Comparison of ENCODE assay signal across 26 cellular contexts in the genomic region with DNA sequence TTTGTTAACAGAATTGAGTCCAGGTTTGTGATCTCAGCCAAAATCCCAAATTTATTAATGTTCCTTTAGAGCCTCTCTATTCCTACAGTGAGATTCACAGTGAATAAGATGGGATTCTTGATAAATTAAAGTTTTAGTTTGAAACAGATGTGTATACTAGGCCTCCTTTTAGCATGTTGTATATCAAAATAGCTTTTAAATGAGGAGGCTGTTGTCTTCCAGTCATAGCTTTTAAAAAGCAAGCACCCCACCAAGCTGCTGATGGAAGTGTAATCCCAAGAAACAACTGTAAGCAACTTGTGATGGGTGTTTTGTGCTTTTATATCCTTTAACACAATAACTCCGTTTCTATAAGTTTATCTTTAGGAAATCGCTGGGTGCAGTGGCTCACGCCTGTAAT. TPM values are rescaled to one million over a fixed set of nuclear protein-coding genes. Genes with fewer than 3 reads are reported as not detected.
DNase-seq lines count a peak whose midpoint lies in the region; ATAC-seq and TF ChIP-seq lines count a peak whose summit lies in the region.
"Had no signal": no experiment of that assay in that cellular context is flagged by ENCODE, and none has a peak within 500 bp of the region (broad histone marks: within the 10 kb centered on the region; RNA-seq: fewer than 3 reads in every experiment).

No MANE protein-coding gene starts in this region.

- H3K9me3 ChIP-seq in fibroblast of lung (ENCODE audit: control insufficient read depth, insufficient read depth, low read depth, low read length) (no peaks in the 10 kb centered on the region), skeletal muscle satellite cell (replicated peaks; ENCODE audit: low read length) (no peaks in the 10 kb centered on the region)
- H3K9me3 ChIP-seq: Caco-2, HAP-1, Peyer's patch, SJSA1 had no signal

- peak overlapping the region; percentile 47 for H3K4me2 ChIP-seq in fibroblast of lung (ENCODE audit: extremely low read depth, insufficient read depth, low read length)
- H3K4me2 ChIP-seq in skeletal muscle satellite cell (ENCODE audit: low read length): peak overlapping the region; percentile 65
- H3K4me2 ChIP-seq: BLaER1, GM23338 had no signal

- no peak overlapping the region for H3K4me3 ChIP-seq in BJ (ENCODE audit: low read depth, low read length)
- peak overlapping the region in 1 of 4 experiments; percentile 1 for H3K4me3 ChIP-seq in fibroblast of lung (replicated peaks in 1 of 4; ENCODE audit: control extremely low read depth in 1 of 4, insufficient read depth in 1 of 4, low read depth in 3 of 4, low read length in 4 of 4)
- H3K4me3 ChIP-seq in skeletal muscle satellite cell (ENCODE audit: low read length): no peak overlapping the region
- H3K4me3 ChIP-seq: BLaER1, GM23338, HAP-1, Peyer's patch, SJSA1 had no signal

- POLR2A ChIA-PET in BJ (lab: Charles Lee): interaction anchor here (0.6 kb wide), 1 partner anchor 335 kb away, joined by 3 read pairs; no protein-coding TSS in a partner anchor

- peak overlapping the region; percentile 62 for H3K27ac ChIP-seq in fibroblast of lung (ENCODE audit: insufficient read depth, low read length)
- H3K27ac ChIP-seq: BLaER1, HL-60, Peyer's patch, SJSA1 had no signal

- H3K4me1 ChIP-seq in fibroblast of lung (ENCODE audit: control insufficient read depth, extremely low read depth, insufficient read depth, low read length) (peaks cover 17% of the 10 kb centered on the region), skeletal muscle satellite cell (ENCODE audit: control insufficient read depth, insufficient read depth, low read length) (peaks cover 36% of the 10 kb centered on the region)
- H3K4me1 ChIP-seq: BLaER1, Peyer's patch had no signal

- no peaks in the 10 kb centered on the region for H4K20me1 ChIP-seq in fibroblast of lung (ENCODE audit: control insufficient read depth, extremely low read depth, insufficient read depth, low read length)
- H4K20me1 ChIP-seq: BLaER1 had no signal

- peak; percentile 6; the same call in 1 of the 3 replicates for ATAC-seq in SK-N-SH treated with all-trans-retinoic acid at 6 μM for 48 hours
- ATAC-seq: GM23338, HepG2 had no signal

- no peaks in the 10 kb centered on the region for H3K79me2 ChIP-seq in fibroblast of lung (ENCODE audit: control insufficient read depth, insufficient read depth, low read length)

- H3K27me3 ChIP-seq in BJ (ENCODE audit: control insufficient read depth, insufficient read depth, low read length) (no peaks in the 10 kb centered on the region), fibroblast of lung (ENCODE audit: control insufficient read depth, insufficient read depth, low read length) (no peaks in the 10 kb centered on the region), skeletal muscle satellite cell (ENCODE audit: control insufficient read depth, insufficient read depth, low read length) (no peaks in the 10 kb centered on the region)
- H3K27me3 ChIP-seq: BLaER1, Peyer's patch, SJSA1 had no signal

- TF ChIP-seq CTCF in BJ (IDR thresholded peaks at IDR 0.05; ENCODE audit: insufficient read depth, low read depth, low read length) (no peak), fibroblast of lung (conservative IDR thresholded peaks at IDR 0.05 in 1 of 2, IDR thresholded peaks at IDR 0.05 in 1 of 2; ENCODE audit: low read depth in 1 of 2, low read length in 2 of 2) (no peak)

- no peak overlapping the region for H2AFZ ChIP-seq in fibroblast of lung (ENCODE audit: low read length)
- H2AFZ ChIP-seq: GM23338 had no signal

- CTCF ChIA-PET in BJ (lab: Yijun Ruan, JAX): interaction anchor here (0.5 to 2.3 kb wide), 3 partner anchors 26 to 1726 kb away, joined by 4 to 6 read pairs (median 6); no protein-coding TSS in a partner anchor

- no peak overlapping the region for H3K9ac ChIP-seq in fibroblast of lung (ENCODE audit: insufficient read depth, low read length)
- peak overlapping the region; percentile 62 for H3K9ac ChIP-seq in skeletal muscle satellite cell (ENCODE audit: low read depth, low read length)
- H3K9ac ChIP-seq: BLaER1 had no signal

- H3K36me3 ChIP-seq in BJ (ENCODE audit: control insufficient read depth, insufficient read depth, low read length) (no peaks in the 10 kb centered on the region), fibroblast of lung (ENCODE audit: control insufficient read depth, insufficient read depth, low read length) (no peaks in the 10 kb centered on the region), skeletal muscle satellite cell (ENCODE audit: insufficient read depth, low read length) (peaks cover 11% of the 10 kb centered on the region)
- H3K36me3 ChIP-seq: Peyer's patch had no signal

- DNase-seq in BJ (ENCODE audit: low read depth): peak; percentile 30
- DNase-seq in fibroblast of lung (ENCODE audit: low read depth in 2 of 2): no peak
- no peak for DNase-seq in NCI-H1436 treated with DMSO at 0.1 percent for 48 hours (lab: John Stamatoyannopoulos, UW)
- DNase-seq in NOMO-1 treated with dmso at 0.1 percent for 144 hours (lab: John Stamatoyannopoulos, UW; ENCODE audit: unreplicated experiment): no peak
- no peak for DNase-seq in SHP77 treated with DMSO at 0.1 percent for 48 hours (lab: John Stamatoyannopoulos, UW)
- DNase-seq in NCI-H1417 (lab: John Stamatoyannopoulos, UW): no peak
- DNase-seq: Caco-2; CD4-positive, alpha-beta memory T cell; DMS 273 treated with DMSO at 0.1 percent for 48 hours; DMS79 treated with DMSO at 0.1 percent for 48 hours; KBM-7; NCI-H1092 treated with DMSO at 0.1 percent for 48 hours; NCI-H1694; NCI-H2081; NCI-H2171; NCI-H524 treated with DMSO at 0.1 percent for 48 hours; NCI-H82; Peyer's patch had no signal

TF ChIP-seq in SK-N-SH treated with all-trans-retinoic acid at 6 μM for 48 hours, 23 proteins besides CTCF, POLR2A, EP300 and RAD21:
- no peak for TF ChIP-seq PPARA (CRISPR knock-in tag; IDR thresholded peaks at IDR 0.05; ENCODE audit: borderline replicate concordance)
- no peak for TF ChIP-seq ZNF8 (CRISPR knock-in tag; IDR thresholded peaks at IDR 0.05)
- no peak for TF ChIP-seq ARNTL (CRISPR knock-in tag; IDR thresholded peaks at IDR 0.05; ENCODE audit: borderline replicate concordance, low read depth)
- no peak for TF ChIP-seq OSR1 (CRISPR knock-in tag; IDR thresholded peaks at IDR 0.05)
- no peak for TF ChIP-seq ZFP30 (CRISPR knock-in tag; IDR thresholded peaks at IDR 0.05)
- TF ChIP-seq, protein P1, sequence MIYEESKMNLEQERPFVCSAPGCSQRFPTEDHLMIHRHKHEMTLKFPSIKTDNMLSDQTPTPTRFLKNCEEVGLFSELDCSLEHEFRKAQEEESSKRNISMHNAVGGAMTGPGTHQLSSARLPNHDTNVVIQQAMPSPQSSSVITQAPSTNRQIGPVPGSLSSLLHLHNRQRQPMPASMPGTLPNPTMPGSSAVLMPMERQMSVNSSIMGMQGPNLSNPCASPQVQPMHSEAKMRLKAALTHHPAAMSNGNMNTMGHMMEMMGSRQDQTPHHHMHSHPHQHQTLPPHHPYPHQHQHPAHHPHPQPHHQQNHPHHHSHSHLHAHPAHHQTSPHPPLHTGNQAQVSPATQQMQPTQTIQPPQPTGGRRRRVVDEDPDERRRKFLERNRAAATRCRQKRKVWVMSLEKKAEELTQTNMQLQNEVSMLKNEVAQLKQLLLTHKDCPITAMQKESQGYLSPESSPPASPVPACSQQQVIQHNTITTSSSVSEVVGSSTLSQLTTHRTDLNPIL (CRISPR knock-in tag; IDR thresholded peaks at IDR 0.05; ENCODE audit: low read depth): no peak
- TF ChIP-seq SNAI2 (CRISPR knock-in tag; IDR thresholded peaks at IDR 0.05): no peak
- TF ChIP-seq, protein P2, sequence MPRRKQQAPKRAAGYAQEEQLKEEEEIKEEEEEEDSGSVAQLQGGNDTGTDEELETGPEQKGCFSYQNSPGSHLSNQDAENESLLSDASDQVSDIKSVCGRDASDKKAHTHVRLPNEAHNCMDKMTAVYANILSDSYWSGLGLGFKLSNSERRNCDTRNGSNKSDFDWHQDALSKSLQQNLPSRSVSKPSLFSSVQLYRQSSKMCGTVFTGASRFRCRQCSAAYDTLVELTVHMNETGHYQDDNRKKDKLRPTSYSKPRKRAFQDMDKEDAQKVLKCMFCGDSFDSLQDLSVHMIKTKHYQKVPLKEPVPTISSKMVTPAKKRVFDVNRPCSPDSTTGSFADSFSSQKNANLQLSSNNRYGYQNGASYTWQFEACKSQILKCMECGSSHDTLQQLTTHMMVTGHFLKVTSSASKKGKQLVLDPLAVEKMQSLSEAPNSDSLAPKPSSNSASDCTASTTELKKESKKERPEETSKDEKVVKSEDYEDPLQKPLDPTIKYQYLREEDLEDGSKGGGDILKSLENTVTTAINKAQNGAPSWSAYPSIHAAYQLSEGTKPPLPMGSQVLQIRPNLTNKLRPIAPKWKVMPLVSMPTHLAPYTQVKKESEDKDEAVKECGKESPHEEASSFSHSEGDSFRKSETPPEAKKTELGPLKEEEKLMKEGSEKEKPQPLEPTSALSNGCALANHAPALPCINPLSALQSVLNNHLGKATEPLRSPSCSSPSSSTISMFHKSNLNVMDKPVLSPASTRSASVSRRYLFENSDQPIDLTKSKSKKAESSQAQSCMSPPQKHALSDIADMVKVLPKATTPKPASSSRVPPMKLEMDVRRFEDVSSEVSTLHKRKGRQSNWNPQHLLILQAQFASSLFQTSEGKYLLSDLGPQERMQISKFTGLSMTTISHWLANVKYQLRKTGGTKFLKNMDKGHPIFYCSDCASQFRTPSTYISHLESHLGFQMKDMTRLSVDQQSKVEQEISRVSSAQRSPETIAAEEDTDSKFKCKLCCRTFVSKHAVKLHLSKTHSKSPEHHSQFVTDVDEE (CRISPR knock-in tag; IDR thresholded peaks at IDR 0.05): no peak
- TF ChIP-seq ZNF565 (CRISPR knock-in tag; conservative IDR thresholded peaks at IDR 0.05; ENCODE audit: low read depth): no peak

RNA-seq across cellular contexts. Expression of a gene that starts 7.0 kb away (rescaled TPM):
- 4.9 and 15.4 TPM in 2 replicates for polyA plus RNA-seq in BJ (2011; rRNA removed)
- polyA minus RNA-seq in BJ (2011; rRNA and poly(A)+ RNA removed): 1.1 and 1.9 TPM in 2 replicates
- total RNA-seq in fibroblast of lung: 7.2 and 10.7 TPM in 2 replicates
- polyA plus RNA-seq in fibroblast of lung: 24.7 and 32.5 TPM in 2 replicates
- polyA plus RNA-seq in fibroblast of lung (2012): 43.6 and 48.5 TPM in 2 replicates
- polyA minus RNA-seq in fibroblast of lung (ENCODE audit: low replicate concordance): 1.2 and 1.9 TPM in 2 replicates
- total RNA-seq in skeletal muscle satellite cell (2012; rRNA removed): 6.1 and 8.1 TPM in 2 replicates

RNA-seq across cellular contexts. Expression of a gene that starts 7.0 kb away (rescaled TPM):
- polyA plus RNA-seq in BJ (2011; rRNA removed) (6.1 and 10.9 TPM in 2 replicates), fibroblast of lung (16.0 and 21.3 TPM in 2 replicates)
- polyA minus RNA-seq in BJ (2011; rRNA and poly(A)+ RNA removed): 5.9 and 7.2 TPM in 2 replicates
- total RNA-seq in fibroblast of lung: 33.6 and 37.7 TPM in 2 replicates
- polyA plus RNA-seq in fibroblast of lung (2012): 10.8 and 12.7 TPM in 2 replicates
- 3.3 and 5.9 TPM in 2 replicates for polyA minus RNA-seq in fibroblast of lung (ENCODE audit: low replicate concordance)
- total RNA-seq in skeletal muscle satellite cell (2012; rRNA removed): 3.1 and 3.8 TPM in 2 replicates
